1 cellular context compared by ENCODE assay signal in the genomic region with DNA sequence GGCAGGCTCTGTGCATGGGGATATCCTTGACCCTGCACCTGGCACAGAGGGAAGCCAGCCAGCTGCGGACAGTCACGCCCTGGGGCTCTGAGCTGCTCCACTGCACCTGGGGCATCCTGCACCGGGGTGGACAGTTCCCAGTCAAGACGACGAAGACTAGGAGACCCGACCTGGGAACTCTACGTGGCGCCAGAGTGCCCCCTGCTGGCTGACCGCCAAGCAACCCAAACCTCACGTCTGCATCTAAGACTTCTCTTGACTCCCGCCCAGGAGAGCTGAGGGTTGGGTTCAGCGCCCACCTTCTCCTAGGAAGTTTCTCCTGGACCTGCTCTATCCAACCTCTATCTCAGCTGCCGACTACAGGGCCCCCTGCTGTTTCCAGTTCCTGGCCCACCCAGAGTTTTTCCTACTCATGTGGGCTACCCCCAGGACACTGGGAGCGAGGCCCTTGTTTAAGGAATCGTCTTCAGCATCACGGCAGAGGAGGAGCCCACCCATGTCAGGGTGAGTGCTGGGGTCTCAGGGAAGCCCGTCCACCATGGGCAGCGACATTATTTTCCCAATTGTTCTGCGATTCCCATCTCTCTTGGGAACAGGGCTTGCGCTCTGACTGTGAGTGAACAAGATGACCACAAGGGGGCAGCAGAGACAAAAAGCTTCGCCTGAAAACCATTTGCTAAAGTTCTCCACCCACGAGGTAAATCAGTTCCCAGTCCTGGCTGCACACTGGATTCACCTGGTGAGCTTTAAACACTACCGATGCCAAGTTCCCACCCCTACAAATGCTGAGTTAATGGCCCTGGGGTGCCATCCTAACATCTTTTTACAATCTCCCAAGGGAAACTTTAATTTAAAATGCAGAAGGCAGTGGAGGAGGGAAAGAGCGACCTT.
TF ChIP-seq lines count a peak whose summit lies in the region.

No MANE protein-coding gene starts in this region.

TF ChIP-seq in A549, 52 proteins besides CTCF, POLR2A, EP300 and RAD21 (continued from another document):
- TF ChIP-seq, protein P1, sequence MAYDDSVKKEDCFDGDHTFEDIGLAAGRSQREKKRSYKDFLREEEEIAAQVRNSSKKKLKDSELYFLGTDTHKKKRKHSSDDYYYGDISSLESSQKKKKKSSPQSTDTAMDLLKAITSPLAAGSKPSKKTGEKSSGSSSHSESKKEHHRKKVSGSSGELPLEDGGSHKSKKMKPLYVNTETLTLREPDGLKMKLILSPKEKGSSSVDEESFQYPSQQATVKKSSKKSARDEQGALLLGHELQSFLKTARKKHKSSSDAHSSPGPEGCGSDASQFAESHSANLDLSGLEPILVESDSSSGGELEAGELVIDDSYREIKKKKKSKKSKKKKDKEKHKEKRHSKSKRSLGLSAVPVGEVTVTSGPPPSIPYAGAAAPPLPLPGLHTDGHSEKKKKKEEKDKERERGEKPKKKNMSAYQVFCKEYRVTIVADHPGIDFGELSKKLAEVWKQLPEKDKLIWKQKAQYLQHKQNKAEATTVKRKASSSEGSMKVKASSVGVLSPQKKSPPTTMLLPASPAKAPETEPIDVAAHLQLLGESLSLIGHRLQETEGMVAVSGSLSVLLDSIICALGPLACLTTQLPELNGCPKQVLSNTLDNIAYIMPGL (CRISPR knock-in tag; IDR thresholded peaks at IDR 0.05; ENCODE audit: borderline replicate concordance), result no peak
- TF ChIP-seq, protein P2, sequence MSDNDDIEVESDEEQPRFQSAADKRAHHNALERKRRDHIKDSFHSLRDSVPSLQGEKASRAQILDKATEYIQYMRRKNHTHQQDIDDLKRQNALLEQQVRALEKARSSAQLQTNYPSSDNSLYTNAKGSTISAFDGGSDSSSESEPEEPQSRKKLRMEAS (IDR thresholded peaks at IDR 0.05), result 0 out of 2 replicates have a peak, but pooled peaks have one; percentile 28
- TF ChIP-seq SMC3 (IDR thresholded peaks at IDR 0.05) (peak; percentile 89), NFE2L2 (conservative IDR thresholded peaks at IDR 0.05; ENCODE audit: low read length) (no peak)
